15 cellular contexts compared by ENCODE assay signal in genomic region chr22:41870786-41871185, GRCh38. TPM values are rescaled to one million over a fixed set of nuclear protein-coding genes. Genes with fewer than 3 reads are reported as not detected.
"Had no signal": no experiment of that assay in that cellular context is flagged by ENCODE, and none has a peak within 500 bp of the region (broad histone marks: within the 10 kb centered on the region; RNA-seq: fewer than 3 reads in every experiment).

No MANE protein-coding gene starts in this region.

- H3K9me3 Mint-ChIP-seq: activated CD8-positive, alpha-beta T cell treated with anti-CD3 and anti-CD28 coated beads for 36 hours; endodermal cell; type B pancreatic cell had no signal

- H3K27ac Mint-ChIP-seq: activated CD8-positive, alpha-beta T cell treated with anti-CD3 and anti-CD28 coated beads for 36 hours; activated naive CD8-positive, alpha-beta T cell; endodermal cell; type B pancreatic cell had no signal

- DNase-seq: activated CD8-positive, alpha-beta memory T cell treated with anti-CD3 and anti-CD28 coated beads, Interleukin-2, amount 50 U/mL, for 4 hours; activated CD8-positive, alpha-beta T cell treated with anti-CD3 and anti-CD28 coated beads for 36 hours; amygdala; brain microvascular endothelial cell; endodermal cell; erythroblast; retina; small intestine; stimulated activated naive CD4-positive, alpha-beta T cell; SW 1271 had no signal

- ATAC-seq: activated CD8-positive, alpha-beta T cell treated with anti-CD3 and anti-CD28 coated beads for 36 hours had no signal

- H3K27me3 Mint-ChIP-seq: activated CD8-positive, alpha-beta T cell treated with anti-CD3 and anti-CD28 coated beads for 36 hours; activated naive CD8-positive, alpha-beta T cell; type B pancreatic cell had no signal

- H3K4me3 ChIP-seq: hepatocyte had no signal

- H3K4me3 Mint-ChIP-seq: activated CD8-positive, alpha-beta T cell treated with anti-CD3 and anti-CD28 coated beads for 36 hours; activated naive CD8-positive, alpha-beta T cell; endodermal cell; type B pancreatic cell had no signal

RNA-seq across cellular contexts. Expression of gene SHISA8, which starts 44.1 kb away (rescaled TPM):
- total RNA-seq: chondrocyte, dermis microvascular lymphatic vessel endothelial cell, hepatocyte had no signal
